Comparison of ENCODE assay signal across 21 cellular contexts in genomic region chrY:17231994-17232393, GRCh38.
DNase-seq lines count a peak whose midpoint lies in the region; ATAC-seq and TF ChIP-seq lines count a peak whose summit lies in the region.
"Had no signal": no experiment of that assay in that cellular context is flagged by ENCODE, and none has a peak within 500 bp of the region (broad histone marks: within the 10 kb centered on the region; RNA-seq: fewer than 3 reads in every experiment).

No MANE protein-coding gene starts in this region.

- H3K4me3 ChIP-seq in RWPE2 (ENCODE audit: severe bottlenecking), result no peak overlapping the region
- H3K4me3 ChIP-seq: SJSA1 had no signal

- peak; percentile 18 for DNase-seq in HS-5 (ENCODE audit: low read depth)
- DNase-seq in RWPE2 (ENCODE audit: low spot score), result no peak
- DNase-seq in foreskin keratinocyte, result peak; percentile 24 to 53
- DNase-seq in renal cortical epithelial cell (ENCODE audit: low read depth), result peak; percentile 48
- no peak for DNase-seq in activated naive CD4-positive, alpha-beta T cell (lab: John Stamatoyannopoulos, UW)
- no peak for DNase-seq in CD1c-positive myeloid dendritic cell (ENCODE audit: extremely low spot score)
- no peak for DNase-seq in activated T-cell treated with anti-CD3 and anti-CD28 coated beads, Interleukin-2, amount 50 U/mL, for 48 hours
- DNase-seq: CD8-positive, alpha-beta memory T cell; DMS 273 treated with DMSO at 0.1 percent for 48 hours; DMS79 treated with DMSO at 0.1 percent for 48 hours; Karpas-422; NCI-H1092; NCI-H1436; NCI-H187; NCI-H2081 treated with DMSO at 0.1 percent for 48 hours; NCI-H345; NCI-H510A treated with DMSO at 0.1 percent for 48 hours; T-cell had no signal

- peaks cover 16% of the 10 kb centered on the region for H3K4me1 ChIP-seq in RWPE2 (ENCODE audit: insufficient read depth, poor library complexity, severe bottlenecking)
- H3K4me1 ChIP-seq in foreskin keratinocyte, result peaks cover 5% of the 10 kb centered on the region
- H3K4me1 ChIP-seq: SJSA1 had no signal

- H3K27me3 ChIP-seq in RWPE2 (ENCODE audit: insufficient read depth, poor library complexity, severe bottlenecking) (no peaks in the 10 kb centered on the region), foreskin keratinocyte (no peaks in the 10 kb centered on the region)
- H3K27me3 ChIP-seq: SJSA1 had no signal

- H3K27ac ChIP-seq in RWPE2 (ENCODE audit: poor library complexity, severe bottlenecking), result peak overlapping the region; percentile 54
- no peak overlapping the region for H3K27ac ChIP-seq in foreskin keratinocyte
- H3K27ac ChIP-seq: C4-2B, SJSA1 had no signal

- H3K36me3 ChIP-seq in RWPE2 (ENCODE audit: low read depth), result no peaks in the 10 kb centered on the region
- H3K36me3 ChIP-seq: SJSA1 had no signal

- H3K9me3 ChIP-seq in RWPE2 (ENCODE audit: severe bottlenecking), result no peaks in the 10 kb centered on the region
- H3K9me3 ChIP-seq: SJSA1 had no signal

- TF ChIP-seq CTCF in RWPE2 (IDR thresholded peaks at IDR 0.05; ENCODE audit: poor library complexity, severe bottlenecking) (no peak), foreskin keratinocyte (conservative IDR thresholded peaks at IDR 0.05) (no peak)

- peak; percentile 96 for ATAC-seq in RWPE2 (ENCODE audit: low read depth)
- ATAC-seq in foreskin keratinocyte, result peak; percentile 48
- ATAC-seq: Right ventricle myocardium inferior, T-cell had no signal

Comparison
In these comparisons a context has a peak if more than half of its experiments do, and no peak if none do; other contexts are left out.
1. DNase-seq: peak in HS-5 (single experiment), foreskin keratinocyte (2 of 2) and renal cortical epithelial cell (single experiment); none in RWPE2 (single experiment), activated naive CD4-positive, alpha-beta T cell (0 of 4), CD1c-positive myeloid dendritic cell (single experiment) and activated T-cell treated with anti-CD3 and anti-CD28 coated beads, Interleukin-2, amount 50 U/mL, for 48 hours (0 of 2).